Comparison of ENCODE assay signal across 26 cellular contexts in the genomic region with DNA sequence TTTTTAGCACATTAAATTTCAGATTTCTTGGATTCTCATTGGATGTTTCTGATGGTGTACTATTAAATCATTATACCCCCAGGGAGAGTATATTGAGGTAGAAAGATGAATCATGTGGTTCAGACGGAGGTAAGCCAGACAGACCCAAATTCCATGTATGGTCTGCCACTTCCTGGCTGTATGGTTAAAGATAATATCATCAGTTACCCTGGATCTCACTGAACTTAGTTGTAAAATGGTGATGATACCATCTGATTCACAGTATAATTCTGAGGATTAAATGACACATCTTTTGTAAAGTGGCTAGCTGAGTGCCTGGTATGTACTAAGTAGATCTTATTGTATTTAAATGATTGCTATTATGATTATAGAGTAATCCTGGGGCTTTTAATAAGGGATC. TPM values are rescaled to one million over a fixed set of nuclear protein-coding genes. Genes with fewer than 3 reads are reported as not detected.
DNase-seq lines count a peak whose midpoint lies in the region; ATAC-seq and TF ChIP-seq lines count a peak whose summit lies in the region.
"Had no signal": no experiment of that assay in that cellular context is flagged by ENCODE, and none has a peak within 500 bp of the region (broad histone marks: within the 10 kb centered on the region; RNA-seq: fewer than 3 reads in every experiment).

No MANE protein-coding gene starts in this region.

- DNase-seq in mammary epithelial cell, result peak; percentile 14
- DNase-seq in MCF 10A (ENCODE audit: unreplicated experiment), result no peak
- peak; percentile 7 for DNase-seq in PC-3
- peak; percentile 30 for DNase-seq in epithelial cell of esophagus (ENCODE audit: low read depth)
- no peak for DNase-seq in stimulated activated naive CD8-positive, alpha-beta T cell treated with anti-CD3 and anti-CD28 coated beads, Interleukin-15, Interleukin-2, amounts not matched to agents 100 U/mL and 50 U/mL, for 24 hours
- no peak for DNase-seq in substantia nigra (lab: John Stamatoyannopoulos, UW)
- DNase-seq in germinal center (ENCODE audit: low spot score), result no peak
- no peak for DNase-seq in stimulated activated CD4-positive, alpha-beta T cell treated with anti-CD3 and anti-CD28 coated beads, Interleukin-4, amount 100 ng/mL, for 4 hours
- DNase-seq: C1 segment of cervical spinal cord; Caco-2; CD4-positive, alpha-beta memory T cell; EL; GDM1; Karpas-422; NCI-H1092 treated with DMSO at 0.1 percent for 48 hours; NCI-H1436; NCI-H187; NCI-H2081 treated with DMSO at 0.1 percent for 48 hours; NCI-H2171; NCI-H226; NCI-H510A; NCI-H69 had no signal

- 0% methylated on average over 1 of the region's 1 CpG for WGBS in mammary epithelial cell (ENCODE audit: low coverage, missing lambda C conversion rate)

- dilution Hi-C loops in mammary epithelial cell (cut with HindIII; ENCODE audit: low sequenced_read_pairs), result no loop called here

- no peak overlapping the region for H3K4me3 Mint-ChIP-seq in MCF 10A (ENCODE audit: unreplicated experiment)
- H3K4me3 Mint-ChIP-seq: CD4-positive, alpha-beta memory T cell had no signal

- H3K9me3 ChIP-seq in mammary epithelial cell (replicated peaks; ENCODE audit: insufficient read depth, low read length) (no peaks in the 10 kb centered on the region), PC-3 (ENCODE audit: low read length) (no peaks in the 10 kb centered on the region)
- H3K9me3 ChIP-seq: Caco-2 had no signal

- peaks cover 13% of the 10 kb centered on the region for H3K27me3 Mint-ChIP-seq in MCF 10A (ENCODE audit: insufficient read depth, unreplicated experiment)

- H3K9me3 Mint-ChIP-seq in MCF 10A (ENCODE audit: unreplicated experiment), result peaks cover 14% of the 10 kb centered on the region

- H3K79me2 ChIP-seq in mammary epithelial cell (ENCODE audit: insufficient read depth, low read length) (no peaks in the 10 kb centered on the region), PC-3 (ENCODE audit: low read length) (no peaks in the 10 kb centered on the region)

- H3K27me3 ChIP-seq in mammary epithelial cell (ENCODE audit: insufficient read depth, low read length), result no peaks in the 10 kb centered on the region
- H3K27me3 ChIP-seq in PC-3 (ENCODE audit: low read length), result peaks cover 30% of the 10 kb centered on the region

- no peaks in the 10 kb centered on the region for H3K9me2 ChIP-seq in PC-3 (replicated peaks; ENCODE audit: low read length)

- H3K36me3 Mint-ChIP-seq in MCF 10A (ENCODE audit: insufficient read depth, unreplicated experiment), result no peaks in the 10 kb centered on the region
- H3K36me3 Mint-ChIP-seq: CD4-positive, alpha-beta memory T cell had no signal

- no peak overlapping the region for H3K27ac Mint-ChIP-seq in MCF 10A (ENCODE audit: low read depth, unreplicated experiment)
- H3K27ac Mint-ChIP-seq: CD4-positive, alpha-beta memory T cell had no signal

- no peaks in the 10 kb centered on the region for H3F3A ChIP-seq in PC-3 (ENCODE audit: low read length, unreplicated experiment)

- CTCF ChIA-PET in mammary epithelial cell (lab: Charles Lee; ENCODE audit: low non-redundant PET), result no interaction called here
- CTCF ChIA-PET in MCF 10A (lab: Yijun Ruan, JAX), result interaction anchor here (0.6 kb wide), 1 partner anchor 11 kb away, joined by 3 read pairs; no protein-coding TSS in a partner anchor
- CTCF ChIA-PET in PC-3 (lab: Charles Lee), result no interaction called here

- no peak overlapping the region for H3K4me2 ChIP-seq in mammary epithelial cell (ENCODE audit: insufficient read depth, low read depth, low read length)
- no peak overlapping the region for H3K4me2 ChIP-seq in PC-3 (ENCODE audit: low read length)

- H4K20me1 ChIP-seq in mammary epithelial cell (ENCODE audit: insufficient read depth, low read length) (no peaks in the 10 kb centered on the region), PC-3 (ENCODE audit: low read length) (no peaks in the 10 kb centered on the region)

- in situ Hi-C loops in mammary epithelial cell (cut with MboI; ENCODE audit: low sequenced_read_pairs in 2 of 2), result no loop called here

- no peak for TF ChIP-seq CTCF in mammary epithelial cell (conservative IDR thresholded peaks at IDR 0.05 in 1 of 2, IDR thresholded peaks at IDR 0.05 in 1 of 2; ENCODE audit: extremely low read depth in 1 of 2, insufficient read depth in 1 of 2, low read depth in 1 of 2, low read length in 2 of 2)
- TF ChIP-seq CTCF in MCF 10A (IDR thresholded peaks at IDR 0.05; ENCODE audit: unreplicated experiment), result no peak
- no peak for TF ChIP-seq CTCF in PC-3 (conservative IDR thresholded peaks at IDR 0.05; ENCODE audit: low read depth, low read length)
- no peak for TF ChIP-seq CTCF in epithelial cell of esophagus (IDR thresholded peaks at IDR 0.05; ENCODE audit: insufficient read depth, low read depth, low read length, missing control alignments)

- H3K27ac ChIP-seq in mammary epithelial cell (ENCODE audit: insufficient read depth, low read depth, low read length), result no peak overlapping the region
- H3K27ac ChIP-seq in PC-3 (ENCODE audit: low read length), result no peak overlapping the region
- H3K27ac ChIP-seq in substantia nigra (ENCODE audit: low read depth, low read length, poor library complexity, severe bottlenecking), result no peak overlapping the region

- intact Hi-C loops in mammary epithelial cell (cut with micrococcal nuclease) (no loop called here), MCF 10A (cut with micrococcal nuclease) (no loop called here), PC-3 (cut with micrococcal nuclease) (no loop called here)

- H3K4me1 ChIP-seq in mammary epithelial cell (ENCODE audit: insufficient read depth, low read length) (no peaks in the 10 kb centered on the region), PC-3 (ENCODE audit: insufficient read depth, low read length) (no peaks in the 10 kb centered on the region)
- H3K4me1 ChIP-seq: Caco-2 had no signal

- POLR2A ChIA-PET in MCF 10A (lab: Yijun Ruan, JAX), result interaction anchor here (0.9 kb wide), 1 partner anchor 69 kb away, joined by 4 read pairs; no protein-coding TSS in a partner anchor
- POLR2A ChIA-PET in PC-3 (lab: Charles Lee; ENCODE audit: unreplicated experiment), result no interaction called here

- no peaks in the 10 kb centered on the region for H3K4me1 Mint-ChIP-seq in MCF 10A (ENCODE audit: insufficient read depth, unreplicated experiment)
- H3K4me1 Mint-ChIP-seq: CD4-positive, alpha-beta memory T cell had no signal

- no peak for ATAC-seq in PC-3
- ATAC-seq in stimulated activated naive CD8-positive, alpha-beta T cell treated with anti-CD3 and anti-CD28 coated beads, Interleukin-15, Interleukin-2, amounts not matched to agents 100 U/mL and 50 U/mL, for 24 hours, result peak; percentile 36
- ATAC-seq: GM12878, HCT116, Panc1 had no signal

- H3K4me3 ChIP-seq in mammary epithelial cell (replicated peaks in 1 of 3; ENCODE audit: insufficient read depth in 1 of 3, low read depth in 2 of 3, low read length in 3 of 3) (no peak overlapping the region), PC-3 (ENCODE audit: low read length) (no peak overlapping the region), epithelial cell of esophagus (ENCODE audit: low read length) (no peak overlapping the region)
- H3K4me3 ChIP-seq: GM12878 had no signal

- H3K36me3 ChIP-seq in mammary epithelial cell (ENCODE audit: insufficient read depth, low read length) (no peaks in the 10 kb centered on the region), PC-3 (ENCODE audit: low read depth, low read length) (no peaks in the 10 kb centered on the region)

- no peak overlapping the region for H2AFZ ChIP-seq in mammary epithelial cell (ENCODE audit: low read depth, low read length)
- H2AFZ ChIP-seq in PC-3 (ENCODE audit: low read length), result no peak overlapping the region

- H3K9ac ChIP-seq in mammary epithelial cell (ENCODE audit: insufficient read depth, low read length) (no peak overlapping the region), PC-3 (ENCODE audit: low read length) (no peak overlapping the region)

- no TSS peak for BruUV-seq in mammary epithelial cell (replicated peaks; lab: Mats Ljungman, UMichigan)
- no TSS peak for BruUV-seq in MCF 10A (replicated peaks; lab: Mats Ljungman, UMichigan)
- no TSS peak for BruUV-seq in PC-3 (replicated peaks; lab: Mats Ljungman, UMichigan)

RNA-seq across cellular contexts. Expression of a gene that starts 9.3 kb away (rescaled TPM):
- total RNA-seq in mammary epithelial cell (10 to 100 TPM in 1 of 2 donors, 1 to 10 TPM in 1; 7.5 to 26.5 TPM), MCF 10A (2022) (0.12 and 0.16 TPM in 2 replicates), PC-3 (2014; rRNA removed) (not detected in 2 replicates)
- polyA plus RNA-seq in mammary epithelial cell, result 2.5 TPM
- 3.3 TPM for polyA minus RNA-seq in mammary epithelial cell
- total RNA-seq: A673; Caco-2; CD4-positive, alpha-beta memory T cell; GM12878 had no signal
- polyA plus RNA-seq: CD4-positive, alpha-beta memory T cell; GM12878 had no signal

Comparison
In these comparisons a context has a peak if more than half of its experiments do, and no peak if none do; other contexts are left out.
1. DNase-seq: peak in mammary epithelial cell (single experiment), PC-3 (single experiment) and epithelial cell of esophagus (single experiment); none in MCF 10A (single experiment), stimulated activated naive CD8-positive, alpha-beta T cell treated with anti-CD3 and anti-CD28 coated beads, Interleukin-15, Interleukin-2, amounts not matched to agents 100 U/mL and 50 U/mL, for 24 hours (single experiment), substantia nigra (0 of 49), germinal center (single experiment) and stimulated activated CD4-positive, alpha-beta T cell treated with anti-CD3 and anti-CD28 coated beads, Interleukin-4, amount 100 ng/mL, for 4 hours (0 of 2).